8 cellular contexts compared by ENCODE assay signal in the genomic region with DNA sequence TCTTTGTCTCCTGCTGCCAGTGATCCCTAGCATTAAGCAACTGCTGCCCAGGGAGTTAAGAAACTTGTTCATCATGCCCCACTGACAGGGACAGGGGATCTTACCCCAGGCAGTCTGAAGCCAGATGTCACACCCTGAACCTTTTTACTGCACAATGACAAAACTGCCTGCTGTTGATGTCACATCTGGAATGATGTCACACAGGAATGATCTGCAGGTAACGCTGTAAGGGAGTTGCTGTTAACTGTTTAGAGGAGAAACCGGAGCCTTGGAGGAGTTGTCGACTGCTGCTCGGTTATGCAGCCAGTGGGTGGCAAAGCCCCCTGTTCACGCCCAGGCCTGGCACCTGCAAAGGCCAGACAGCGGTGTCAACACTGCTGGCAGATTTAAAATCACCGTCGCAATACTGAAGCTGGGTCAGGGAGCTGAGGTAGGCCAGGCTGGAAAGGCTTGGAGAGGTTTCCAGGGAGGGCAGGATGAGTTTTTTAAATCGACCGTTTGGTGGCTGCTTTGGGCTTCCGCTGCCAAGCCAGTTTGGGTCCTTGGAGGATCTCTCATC. TPM values are rescaled to one million over a fixed set of nuclear protein-coding genes. Genes with fewer than 3 reads are reported as not detected.
A peak's percentile ranks its signal among the peaks of the same experiment; 100 is the strongest.
DNase-seq lines count a peak whose midpoint lies in the region; ATAC-seq and TF ChIP-seq lines count a peak whose summit lies in the region.

No MANE protein-coding gene starts in this region.

- DNase-seq in CD4-positive, CD25-positive, alpha-beta regulatory T cell: no peak
- no peak for DNase-seq in MG63

- peaks cover 0 to 1% (median 0%) of the 10 kb centered on the region in 7 donors for H3K9me3 Mint-ChIP-seq in CD4-positive, CD25-positive, alpha-beta regulatory T cell

- no peaks in the 10 kb centered on the region for H4K20me1 ChIP-seq in neural cell (ENCODE audit: insufficient read depth)

- no peak for TF ChIP-seq EP300 in neural cell (conservative IDR thresholded peaks at IDR 0.05; ENCODE audit: poor library complexity, severe bottlenecking)

- peaks cover 11% of the 10 kb centered on the region for H3K4me1 ChIP-seq in CD4-positive, CD25-positive, alpha-beta regulatory T cell (ENCODE audit: control insufficient read depth, insufficient read depth, low read length, poor library complexity, severe bottlenecking)
- H3K4me1 ChIP-seq in duodenal mucosa (ENCODE audit: control insufficient read depth in 1 of 2, insufficient read depth in 2 of 2, low read length in 2 of 2): peaks cover 4 to 9% of the 10 kb centered on the region in 2 donors

- no peak overlapping the region for H3K4me2 ChIP-seq in neural cell (ENCODE audit: low read length)

- no peak for ATAC-seq in CD4-positive, CD25-positive, alpha-beta regulatory T cell (ENCODE audit: low read depth in 2 of 2)
- ATAC-seq in GM21360 (IDR thresholded peaks at IDR 0.05; ENCODE audit: unreplicated experiment): no peak
- ATAC-seq in HG02884 (IDR thresholded peaks at IDR 0.05; ENCODE audit: unreplicated experiment): no peak
- ATAC-seq in HG02852 (IDR thresholded peaks at IDR 0.05; ENCODE audit: unreplicated experiment): no peak
- ATAC-seq in HG03565 (IDR thresholded peaks at IDR 0.05; ENCODE audit: unreplicated experiment): no peak

- TF ChIP-seq CTCF in neural cell (IDR thresholded peaks at IDR 0.05; ENCODE audit: poor library complexity, severe bottlenecking): no peak

- H3K27ac ChIP-seq in CD4-positive, CD25-positive, alpha-beta regulatory T cell (ENCODE audit: insufficient read depth, low read length, poor library complexity, severe bottlenecking): no peak overlapping the region
- H3K27ac ChIP-seq in duodenal mucosa (ENCODE audit: low read depth, low read length) (no peak overlapping the region), neural cell (ENCODE audit: low read length) (no peak overlapping the region)

- peak overlapping the region; percentile 48 for H3K4me3 ChIP-seq in CD4-positive, CD25-positive, alpha-beta regulatory T cell (ENCODE audit: low read depth, low read length)
- H3K4me3 ChIP-seq in MG63: peak overlapping the region; percentile 55
- peak overlapping the region; percentile 72 to 75 for H3K4me3 ChIP-seq in duodenal mucosa (ENCODE audit: low read depth in 1 of 2, low read length in 2 of 2)
- peak overlapping the region; percentile 55 for H3K4me3 ChIP-seq in neural cell (ENCODE audit: low read length)

- H3K27me3 Mint-ChIP-seq in CD4-positive, CD25-positive, alpha-beta regulatory T cell: peaks cover 50% of the 10 kb centered on the region

- TF ChIP-seq RAD21 in neural cell (conservative IDR thresholded peaks at IDR 0.05): no peak

- H2AFZ ChIP-seq in neural cell (ENCODE audit: low read depth, low read length): no peak overlapping the region

- H3K27me3 ChIP-seq in CD4-positive, CD25-positive, alpha-beta regulatory T cell (ENCODE audit: control insufficient read depth, insufficient read depth, low read length): peaks cover 6% of the 10 kb centered on the region
- H3K27me3 ChIP-seq in MG63: no peaks in the 10 kb centered on the region; the same call in 1 of the 2 replicates
- H3K27me3 ChIP-seq in duodenal mucosa (ENCODE audit: control insufficient read depth in 1 of 2, insufficient read depth in 2 of 2, low read length in 2 of 2): peaks cover 5 to 27% of the 10 kb centered on the region in 2 donors
- peaks cover 45% of the 10 kb centered on the region for H3K27me3 ChIP-seq in neural cell (ENCODE audit: insufficient read depth, low read depth, low read length)

- no peaks in the 10 kb centered on the region for H3F3A ChIP-seq in neural cell (ENCODE audit: insufficient read depth, low read length, poor library complexity, severe bottlenecking)

- H3K9me3 ChIP-seq in CD4-positive, CD25-positive, alpha-beta regulatory T cell (ENCODE audit: control insufficient read depth in 2 of 2, low read length in 2 of 2): no peaks in the 10 kb centered on the region
- H3K9me3 ChIP-seq in MG63: no peaks in the 10 kb centered on the region
- H3K9me3 ChIP-seq in duodenal mucosa (ENCODE audit: control insufficient read depth in 1 of 2, low read length in 2 of 2): no peaks in the 10 kb centered on the region
- H3K9me3 ChIP-seq in neural cell (ENCODE audit: low read length): no peaks in the 10 kb centered on the region

- H3K4me1 Mint-ChIP-seq in CD4-positive, CD25-positive, alpha-beta regulatory T cell: peaks cover 10 to 16% (median 11%) of the 10 kb centered on the region in 4 donors

- H3K9me2 ChIP-seq in neural cell (ENCODE audit: insufficient read depth, low read length): no peaks in the 10 kb centered on the region

- H3K36me3 Mint-ChIP-seq in CD4-positive, CD25-positive, alpha-beta regulatory T cell: no peaks in the 10 kb centered on the region

- peak overlapping the region in 1 of 3 donors; percentile 38 for H3K27ac Mint-ChIP-seq in CD4-positive, CD25-positive, alpha-beta regulatory T cell

- no peaks in the 10 kb centered on the region for H3K36me3 ChIP-seq in CD4-positive, CD25-positive, alpha-beta regulatory T cell (ENCODE audit: control insufficient read depth, insufficient read depth, low read length)
- H3K36me3 ChIP-seq in MG63: no peaks in the 10 kb centered on the region
- no peaks in the 10 kb centered on the region for H3K36me3 ChIP-seq in duodenal mucosa (ENCODE audit: control insufficient read depth in 1 of 2, insufficient read depth in 2 of 2, low read length in 2 of 2)
- H3K36me3 ChIP-seq in neural cell (ENCODE audit: insufficient read depth, low read length): no peaks in the 10 kb centered on the region

- peak overlapping the region; percentile 66 to 89 (median 78) for H3K4me3 Mint-ChIP-seq in CD4-positive, CD25-positive, alpha-beta regulatory T cell

- H3K79me2 ChIP-seq in neural cell (replicated peaks; ENCODE audit: insufficient read depth, low read length): no peaks in the 10 kb centered on the region

- H3K9ac ChIP-seq in duodenal mucosa (ENCODE audit: low read depth in 1 of 2, low read length in 2 of 2) (no peak overlapping the region), neural cell (ENCODE audit: low read length) (no peak overlapping the region)

TF ChIP-seq in neural cell, 6 proteins besides CTCF, POLR2A, EP300 and RAD21:
- TF ChIP-seq TAF1 (IDR thresholded peaks at IDR 0.05; ENCODE audit: low read depth) (no peak), MXI1 (conservative IDR thresholded peaks at IDR 0.05; ENCODE audit: poor library complexity, severe bottlenecking) (no peak), EZH2 (IDR thresholded peaks at IDR 0.05; ENCODE audit: borderline replicate concordance, insufficient read depth, low read length, poor library complexity, severe bottlenecking) (no peak), SMC3 (conservative IDR thresholded peaks at IDR 0.05; ENCODE audit: poor library complexity) (no peak)

RNA-seq across cellular contexts. Expression of a gene that starts 10.0 kb away (rescaled TPM):
- 0.32 TPM for total RNA-seq in CD4-positive, CD25-positive, alpha-beta regulatory T cell
- not detected for polyA plus RNA-seq in CD4-positive, CD25-positive, alpha-beta regulatory T cell
- total RNA-seq in MG63 (2014; rRNA removed; shearing (Covaris generic); ENCODE audit: low replicate concordance): not detected in 2 replicates
- polyA plus RNA-seq in neural cell: 9.5 and 13.5 TPM in 2 replicates
- polyA minus RNA-seq in neural cell: 18.3 and 20.6 TPM in 2 replicates
